In genomic region chr10:44383749-44384600, GRCh38 we compare ENCODE assay signal across 10 cellular contexts. TPM values are rescaled to one million over a fixed set of nuclear protein-coding genes. Genes with fewer than 3 reads are reported as not detected.
A peak's percentile ranks its signal among the peaks of the same experiment; 100 is the strongest.
DNase-seq lines count a peak whose midpoint lies in the region; ATAC-seq and TF ChIP-seq lines count a peak whose summit lies in the region.
"Had no signal": no experiment of that assay in that cellular context is flagged by ENCODE, and none has a peak within 500 bp of the region (broad histone marks: within the 10 kb centered on the region; RNA-seq: fewer than 3 reads in every experiment).

No MANE protein-coding gene starts in this region.

- CTCF ChIA-PET in HEK293 (lab: Yijun Ruan, JAX): interaction anchor here (0.6 to 1.5 kb wide), 3 partner anchors 30 to 711 kb away, joined by 3 to 4 read pairs (median 3); no protein-coding TSS in a partner anchor

- peak overlapping the region; percentile 32 for H3K27ac Mint-ChIP-seq in chondrocyte (ENCODE audit: unreplicated experiment)

- peak overlapping the region; percentile 78 for H3K4me3 Mint-ChIP-seq in chondrocyte (ENCODE audit: unreplicated experiment)

- no peak overlapping the region; the same call in 1 of the 2 replicates for H3K27ac ChIP-seq in HEK293 (ENCODE audit: extremely low read depth, low read depth, low read length)
- H3K27ac ChIP-seq in stomach smooth muscle (ENCODE audit: low read length): no peak overlapping the region
- H3K27ac ChIP-seq: RWPE1 had no signal

- H3K4me1 Mint-ChIP-seq in chondrocyte (ENCODE audit: low read depth): peaks cover 21% of the 10 kb centered on the region

- TF ChIP-seq CTCF in HEK293 (tag by site-specific recombination; IDR thresholded peaks at IDR 0.05) (no peak), chondrocyte (IDR thresholded peaks at IDR 0.05) (peak; percentile 28)

- no peak overlapping the region for H3K9ac ChIP-seq in stomach smooth muscle (ENCODE audit: low read length in 2 of 2)

- H3K9me3 ChIP-seq in HEK293 (ENCODE audit: control insufficient read depth, insufficient read depth, low read depth, low read length) (no peaks in the 10 kb centered on the region), stomach smooth muscle (ENCODE audit: control insufficient read depth in 2 of 2, low read length in 2 of 2) (no peaks in the 10 kb centered on the region)

- peak; percentile 39 for ATAC-seq in left colon
- ATAC-seq: HCT116 had no signal

- H3K36me3 ChIP-seq in HEK293 (ENCODE audit: control insufficient read depth in 2 of 2, insufficient read depth in 1 of 2, low read length in 2 of 2): no peaks in the 10 kb centered on the region
- H3K36me3 ChIP-seq in stomach smooth muscle (ENCODE audit: control insufficient read depth in 2 of 2, insufficient read depth in 2 of 2, low read length in 2 of 2): peaks cover 0 to 2% of the 10 kb centered on the region in 2 donors

- H3K4me3 ChIP-seq in HEK293 (ENCODE audit: low read depth, low read length) (peak overlapping the region; percentile 19; the same call in 1 of the 2 replicates), stomach smooth muscle (ENCODE audit: low read length in 2 of 2) (peak overlapping the region; percentile 67 to 78)

- H3K9me3 Mint-ChIP-seq in chondrocyte (ENCODE audit: low read depth): no peaks in the 10 kb centered on the region

- POLR2A ChIA-PET in HEK293 (lab: Yijun Ruan, JAX): no interaction called here

- H3K4me1 ChIP-seq in HEK293 (ENCODE audit: control insufficient read depth, insufficient read depth, low read length) (peaks cover 4% of the 10 kb centered on the region; the same call in 1 of the 2 replicates), stomach smooth muscle (ENCODE audit: control insufficient read depth, insufficient read depth, low read length) (peaks cover 14% of the 10 kb centered on the region)

- intact Hi-C loops in left colon (cut with DNase I, micrococcal nuclease): loop anchor here in 1 of 2 donors (10.0 kb wide), 1 partner anchor 699 kb away; no protein-coding TSS in a partner anchor

- H3K27me3 Mint-ChIP-seq in chondrocyte (ENCODE audit: low read depth): peaks cover 1% of the 10 kb centered on the region

- peak; percentile 84 for DNase-seq in chondrocyte (ENCODE audit: low spot score)
- peak; percentile 20 to 26 for DNase-seq in left colon
- DNase-seq in germinal center (ENCODE audit: low spot score): no peak
- no peak for DNase-seq in NK-92 treated with Interleukin-12 subunit alpha and Interleukin-12 subunit beta, amount 100 ng/mL, for 24 hours (lab: John Stamatoyannopoulos, UW)
- no peak for DNase-seq in SKM-1 treated with dmso at 0.1 percent for 144 hours (lab: John Stamatoyannopoulos, UW; ENCODE audit: unreplicated experiment)
- no peak for DNase-seq in NCI-H146 (lab: John Stamatoyannopoulos, UW)

- no peaks in the 10 kb centered on the region for H3K36me3 Mint-ChIP-seq in chondrocyte (ENCODE audit: low read depth)

- peaks cover 5 to 33% of the 10 kb centered on the region in 2 donors for H3K27me3 ChIP-seq in stomach smooth muscle (ENCODE audit: control insufficient read depth in 1 of 2, insufficient read depth in 2 of 2, low read length in 2 of 2)

TF ChIP-seq in HEK293, 187 proteins besides CTCF, POLR2A, EP300 and RAD21:
- TF ChIP-seq ZNF24 (tag by site-specific recombination; IDR thresholded peaks at IDR 0.05): no peak
- TF ChIP-seq ZNF423 (tag by site-specific recombination; IDR thresholded peaks at IDR 0.05): no peak
- TF ChIP-seq ZNF561 (tag by site-specific recombination; IDR thresholded peaks at IDR 0.05; ENCODE audit: borderline replicate concordance): no peak
- no peak for TF ChIP-seq ZNF843 (tag by site-specific recombination; IDR thresholded peaks at IDR 0.05)
- TF ChIP-seq ATF2 (tag by site-specific recombination; IDR thresholded peaks at IDR 0.05; ENCODE audit: low read depth): no peak
- no peak for TF ChIP-seq AEBP2 (tag by site-specific recombination; IDR thresholded peaks at IDR 0.05; ENCODE audit: borderline replicate concordance)
- no peak for TF ChIP-seq ZNF510 (tag by site-specific recombination; IDR thresholded peaks at IDR 0.05; ENCODE audit: insufficient replicate concordance)
- no peak for TF ChIP-seq GLI4 (tag by site-specific recombination; IDR thresholded peaks at IDR 0.05)
- TF ChIP-seq ZNF146 (tag by site-specific recombination; IDR thresholded peaks at IDR 0.05): no peak
- TF ChIP-seq ZNF792 (tag by site-specific recombination; IDR thresholded peaks at IDR 0.05): no peak
- TF ChIP-seq ZSCAN18 (tag by site-specific recombination; IDR thresholded peaks at IDR 0.05): no peak
- no peak for TF ChIP-seq ZBTB1 (tag by site-specific recombination; IDR thresholded peaks at IDR 0.05)
- no peak for TF ChIP-seq ZNF785 (tag by site-specific recombination; IDR thresholded peaks at IDR 0.05)
- TF ChIP-seq SP3 (tag by site-specific recombination; IDR thresholded peaks at IDR 0.05): no peak
- TF ChIP-seq ELK4 (IDR thresholded peaks at IDR 0.05; ENCODE audit: borderline replicate concordance, low read depth, low read length): no peak
- no peak for TF ChIP-seq SP2 (tag by site-specific recombination; IDR thresholded peaks at IDR 0.05)
- TF ChIP-seq ZNF311 (tag by site-specific recombination; IDR thresholded peaks at IDR 0.05; ENCODE audit: borderline replicate concordance): no peak
- no peak for TF ChIP-seq ZNF221 (tag by site-specific recombination; IDR thresholded peaks at IDR 0.05; ENCODE audit: borderline replicate concordance)
- no peak for TF ChIP-seq ZEB2 (tag by site-specific recombination; IDR thresholded peaks at IDR 0.05)
- TF ChIP-seq ZBTB21 (tag by site-specific recombination; IDR thresholded peaks at IDR 0.05): no peak
TF ChIP-seq in HEK293: peak in this region for 0.

RNA-seq across cellular contexts. Expression of gene CXCL12, which starts 0.9 kb away (rescaled TPM):
- total RNA-seq in chondrocyte: 22.7 to 69.4 TPM (median 65.5 TPM) in 3 replicates
- 10 to 100 TPM; 15.5 to 61.3 TPM for total RNA-seq in left colon

Comparison
In these comparisons a context has a peak if more than half of its experiments do, and no peak if none do; other contexts are left out.
1. DNase-seq: peak in chondrocyte (single experiment) and left colon (2 of 2); none in germinal center (single experiment), NK-92 treated with Interleukin-12 subunit alpha and Interleukin-12 subunit beta, amount 100 ng/mL, for 24 hours (single experiment), SKM-1 treated with dmso at 0.1 percent for 144 hours (single experiment) and NCI-H146 (single experiment).